In the genomic region with DNA sequence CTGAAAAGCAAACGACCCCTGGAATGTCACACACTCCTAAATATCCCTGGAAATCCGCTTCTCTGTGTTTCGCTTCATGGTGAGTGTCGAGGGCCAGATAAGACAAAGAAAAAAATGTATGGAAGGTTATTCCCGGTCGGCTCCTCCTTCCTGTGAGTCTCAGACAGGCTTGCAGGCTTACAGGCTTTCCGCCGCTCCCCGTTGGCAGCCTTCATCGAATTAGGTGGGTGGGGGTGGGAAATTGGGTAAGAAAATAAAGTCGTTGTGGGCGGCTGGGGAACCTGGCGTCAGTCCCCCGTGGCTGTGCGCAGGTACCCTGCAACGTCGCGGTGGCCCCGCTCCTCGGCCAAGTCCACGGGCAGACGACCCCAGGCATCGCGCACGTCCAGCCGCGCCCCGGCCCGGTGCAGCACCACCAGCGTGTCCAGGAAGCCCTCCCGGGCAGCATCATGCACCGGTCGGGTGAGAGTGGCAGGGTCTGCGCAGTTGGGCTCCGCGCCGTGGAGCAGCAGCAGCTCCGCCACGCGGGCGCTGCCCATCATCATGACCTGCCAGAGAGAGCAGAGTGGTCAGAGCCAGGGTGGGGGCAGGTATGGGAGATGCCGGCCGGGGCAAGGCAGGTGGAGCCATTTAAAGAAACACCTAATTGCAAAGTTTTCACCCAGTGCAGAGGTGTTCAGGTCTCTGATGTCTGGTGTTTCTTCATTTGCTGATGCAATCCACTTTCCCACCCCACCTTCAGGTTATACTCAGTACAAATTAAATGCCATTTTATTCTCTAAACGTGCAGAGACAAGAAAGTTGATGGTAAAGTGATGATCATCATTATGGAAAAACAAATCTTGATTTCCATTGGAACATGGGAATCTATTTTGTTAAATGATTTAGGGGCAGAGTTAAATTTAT, we compare ENCODE assay signal across 9 cellular contexts. TPM values are rescaled to one million over a fixed set of nuclear protein-coding genes. Genes with fewer than 3 reads are reported as not detected.
DNase-seq lines count a peak whose midpoint lies in the region; ATAC-seq, FAIRE-seq and TF ChIP-seq lines count a peak whose summit lies in the region.
"Had no signal": no experiment of that assay in that cellular context is flagged by ENCODE, and none has a peak within 500 bp of the region (broad histone marks: within the 10 kb centered on the region; RNA-seq: fewer than 3 reads in every experiment).

No MANE protein-coding gene starts in this region.

- no peak overlapping the region for H3K4me3 ChIP-seq in right atrium auricular region
- H3K4me3 ChIP-seq in astrocyte of the cerebellum (ENCODE audit: low read depth, low read length): peak overlapping the region; percentile 39
- peak overlapping the region; percentile 34 for H3K4me3 ChIP-seq in iPS-18c (ENCODE audit: insufficient read depth, low read depth, low read length)

- in situ Hi-C loops in astrocyte of the cerebellum (cut with HindIII; ENCODE audit: low sequenced_read_pairs): loop anchor here (25.0 kb wide), 1 partner anchor 194 kb away; a partner anchor contains a TSS

- peaks cover 72% of the 10 kb centered on the region for H3K27me3 Mint-ChIP-seq in stimulated activated naive CD8-positive, alpha-beta T cell treated with anti-CD3 and anti-CD28 coated beads, Interleukin-15, amount 100 ng/mL, for 72 hours
- peaks cover 34 to 44% of the 10 kb centered on the region in 2 donors for H3K27me3 Mint-ChIP-seq in effector memory CD8-positive, alpha-beta T cell

- H3K9me3 ChIP-seq in right atrium auricular region (no peaks in the 10 kb centered on the region), iPS-18c (ENCODE audit: control insufficient read depth, insufficient read depth, low read length) (no peaks in the 10 kb centered on the region)

- peaks cover 0 to 17% of the 10 kb centered on the region in 2 donors for H3K4me1 ChIP-seq in right atrium auricular region

- peak overlapping the region in 1 of 2 donors; percentile 19 for H3K27ac Mint-ChIP-seq in stimulated activated naive CD8-positive, alpha-beta T cell treated with anti-CD3 and anti-CD28 coated beads, Interleukin-15, amount 100 ng/mL, for 72 hours
- H3K27ac Mint-ChIP-seq in effector memory CD8-positive, alpha-beta T cell: peak overlapping the region in 1 of 2 donors; percentile 28

- DNase-seq in Right ventricle myocardium inferior (ENCODE audit: missing footprints) (peak; percentile 52), right atrium auricular region (ENCODE audit: low spot score) (no peak), astrocyte of the cerebellum (ENCODE audit: low read depth) (no peak), RCC 7860 (ENCODE audit: low spot score) (no peak)
- DNase-seq in stimulated activated naive CD8-positive, alpha-beta T cell treated with anti-CD3 and anti-CD28 coated beads, Interleukin-15, amount 100 ng/mL, for 72 hours: no peak
- no peak for DNase-seq in activated T-cell treated with anti-CD3 and anti-CD28 coated beads, Interleukin-2, amount 50 U/mL, for 48 hours
- no peak for DNase-seq in effector memory CD8-positive, alpha-beta T cell
- DNase-seq: C1 segment of cervical spinal cord had no signal

- peak overlapping the region; percentile 12 to 61 for H3K4me3 Mint-ChIP-seq in stimulated activated naive CD8-positive, alpha-beta T cell treated with anti-CD3 and anti-CD28 coated beads, Interleukin-15, amount 100 ng/mL, for 72 hours
- H3K4me3 Mint-ChIP-seq in effector memory CD8-positive, alpha-beta T cell: no peak overlapping the region

- no peak for ATAC-seq in Right ventricle myocardium inferior
- peak; percentile 29 for ATAC-seq in stimulated activated naive CD8-positive, alpha-beta T cell treated with anti-CD3 and anti-CD28 coated beads, Interleukin-15, amount 100 ng/mL, for 72 hours
- ATAC-seq in effector memory CD8-positive, alpha-beta T cell (replicated peaks): no peak

- H3K36me3 ChIP-seq in right atrium auricular region: no peaks in the 10 kb centered on the region

- peaks cover 11% of the 10 kb centered on the region for H3K36me3 Mint-ChIP-seq in effector memory CD8-positive, alpha-beta T cell (ENCODE audit: insufficient read depth)

- FAIRE-seq in RCC 7860 (lab: Jason Lieb, UNC): no peak

- no peaks in the 10 kb centered on the region for H3K9me3 Mint-ChIP-seq in stimulated activated naive CD8-positive, alpha-beta T cell treated with anti-CD3 and anti-CD28 coated beads, Interleukin-15, amount 100 ng/mL, for 72 hours
- no peaks in the 10 kb centered on the region for H3K9me3 Mint-ChIP-seq in effector memory CD8-positive, alpha-beta T cell

- H3K27ac ChIP-seq in right atrium auricular region: no peak overlapping the region

- TF ChIP-seq CTCF in right atrium auricular region (IDR thresholded peaks at IDR 0.05) (no peak), astrocyte of the cerebellum (IDR thresholded peaks at IDR 0.05; ENCODE audit: low read depth, low read length, missing control alignments) (peak; percentile 7)

- H3K4me1 Mint-ChIP-seq in stimulated activated naive CD8-positive, alpha-beta T cell treated with anti-CD3 and anti-CD28 coated beads, Interleukin-15, amount 100 ng/mL, for 72 hours: peaks cover 34% of the 10 kb centered on the region
- H3K4me1 Mint-ChIP-seq in effector memory CD8-positive, alpha-beta T cell (ENCODE audit: low read depth in 2 of 2): peaks cover 18 to 20% of the 10 kb centered on the region in 2 donors

- intact Hi-C loops in Right ventricle myocardium inferior (cut with DNase I): loop anchor here (10.0 kb wide), 1 partner anchor 99 kb away; no protein-coding TSS in a partner anchor

- H3K27me3 ChIP-seq in right atrium auricular region: peaks cover 0 to 14% of the 10 kb centered on the region in 2 donors

RNA-seq across cellular contexts. Expression of a gene that starts 3.2 kb away (rescaled TPM):
- total RNA-seq in Right ventricle myocardium inferior (3.0 TPM), right atrium auricular region (1 to 10 TPM; 2.5 to 3.9 TPM)

RNA-seq across cellular contexts. Expression of a gene that starts 11.4 kb away (rescaled TPM):
- total RNA-seq in Right ventricle myocardium inferior (not detected), right atrium auricular region (not detected)

RNA-seq across cellular contexts. Expression of a gene that starts 11.8 kb away (rescaled TPM):
- total RNA-seq in Right ventricle myocardium inferior: 0.49 TPM
- 1 to 10 TPM in 1 of 2 donors, not detected in 1; 1.3 TPM for total RNA-seq in right atrium auricular region

Comparison
In these comparisons a context has a peak if more than half of its experiments do, and no peak if none do; other contexts are left out.
1. H3K4me3 ChIP-seq: peak in astrocyte of the cerebellum (single experiment) and iPS-18c (single experiment); none in right atrium auricular region (0 of 2).
2. H3K4me3 Mint-ChIP-seq: peak in stimulated activated naive CD8-positive, alpha-beta T cell treated with anti-CD3 and anti-CD28 coated beads, Interleukin-15, amount 100 ng/mL, for 72 hours (2 of 2); none in effector memory CD8-positive, alpha-beta T cell (0 of 2).